18 cellular contexts compared by ENCODE assay signal in the genomic region with DNA sequence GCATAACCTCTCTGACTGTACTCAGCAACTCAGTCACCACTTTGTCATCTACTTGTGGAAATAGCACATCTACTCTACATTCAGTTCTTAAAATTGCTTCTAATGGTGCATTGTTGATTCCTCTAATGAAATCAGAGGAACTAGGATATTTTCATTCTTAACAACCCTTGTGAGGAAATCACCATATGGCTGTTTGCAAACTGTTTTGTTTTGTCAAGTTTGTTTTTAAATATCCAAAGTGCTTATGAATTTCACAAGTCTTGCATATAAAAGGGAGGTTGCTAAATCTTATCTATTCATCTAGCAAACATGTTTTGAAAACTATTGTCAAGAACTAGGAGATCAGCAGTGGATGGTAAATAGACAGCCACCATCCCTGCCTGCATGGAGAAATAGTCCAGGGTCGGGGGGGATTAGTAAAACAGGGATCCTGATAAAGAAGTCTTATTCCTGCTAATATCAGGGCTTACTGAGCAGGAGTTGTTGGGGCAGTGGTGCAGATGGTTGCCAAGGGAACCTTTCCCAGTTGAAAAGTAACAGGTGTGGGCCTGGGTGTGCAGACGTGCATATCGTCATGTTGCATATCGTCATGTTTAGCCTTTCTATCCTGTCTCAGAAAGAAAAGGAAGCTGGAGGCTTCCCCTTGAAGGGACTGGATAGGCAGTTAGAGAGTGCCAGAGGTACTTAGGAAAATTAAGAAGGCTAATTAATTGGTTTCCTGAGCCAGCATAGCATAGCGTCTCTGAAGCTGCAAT. TPM values are rescaled to one million over a fixed set of nuclear protein-coding genes. Genes with fewer than 3 reads are reported as not detected.
DNase-seq lines count a peak whose midpoint lies in the region; ATAC-seq and TF ChIP-seq lines count a peak whose summit lies in the region.
"Had no signal": no experiment of that assay in that cellular context is flagged by ENCODE, and none has a peak within 500 bp of the region (broad histone marks: within the 10 kb centered on the region; RNA-seq: fewer than 3 reads in every experiment).

No MANE protein-coding gene starts in this region.

- H3K4me2 ChIP-seq in MM.1S (ENCODE audit: low read depth, low read length): no peak overlapping the region

- no peak for TF ChIP-seq POLR2A in erythroblast (IDR thresholded peaks at IDR 0.05; ENCODE audit: low read length)

- no peaks in the 10 kb centered on the region for H3K9me3 Mint-ChIP-seq in T-cell
- H3K9me3 Mint-ChIP-seq: activated CD4-positive, alpha-beta memory T cell treated with anti-CD3 and anti-CD28 coated beads for 36 hours; effector memory CD8-positive, alpha-beta T cell had no signal

- CTCF ChIA-PET in T-cell (lab: Charles Lee): no interaction called here

- no peak overlapping the region for H3K27ac ChIP-seq in MM.1S (ENCODE audit: low read length)
- H3K27ac ChIP-seq: right lobe of liver had no signal

- no peaks in the 10 kb centered on the region for H3K9me2 ChIP-seq in MM.1S (replicated peaks; ENCODE audit: insufficient read depth, low read length)

- POLR2A ChIA-PET in T-cell (lab: Charles Lee): no interaction called here

- H3F3A ChIP-seq in MM.1S (ENCODE audit: insufficient read depth, low read length): no peaks in the 10 kb centered on the region

- no peak overlapping the region for H3K4me3 Mint-ChIP-seq in T-cell
- H3K4me3 Mint-ChIP-seq: activated CD4-positive, alpha-beta memory T cell treated with anti-CD3 and anti-CD28 coated beads for 36 hours; effector memory CD8-positive, alpha-beta T cell had no signal

- no peak overlapping the region for H2AFZ ChIP-seq in MM.1S (ENCODE audit: low read length)

- TF ChIP-seq CTCF in MM.1S (IDR thresholded peaks at IDR 0.05; ENCODE audit: low read length): no peak

- peaks cover 4% of the 10 kb centered on the region; the same call in 1 of the 2 replicates for H3K4me1 ChIP-seq in MM.1S (ENCODE audit: low read length)
- H3K4me1 ChIP-seq: right lobe of liver had no signal

- no peak for ATAC-seq in T-cell (replicated peaks in 1 of 4)
- ATAC-seq: effector memory CD8-positive, alpha-beta T cell; right lobe of liver had no signal

- DNase-seq in DMS 273 treated with DMSO at 0.1 percent for 48 hours (lab: John Stamatoyannopoulos, UW): peak; percentile 64
- peak; percentile 57 for DNase-seq in NCI-H1436 (lab: John Stamatoyannopoulos, UW)
- DNase-seq in NCI-H82 treated with DMSO at 0.1 percent for 48 hours (lab: John Stamatoyannopoulos, UW; ENCODE audit: unreplicated experiment): peak; percentile 97
- peak; percentile 21 for DNase-seq in kidney glomerular epithelial cell (lab: John Stamatoyannopoulos, UW)
- DNase-seq in NCI-H187 (lab: John Stamatoyannopoulos, UW): no peak
- DNase-seq in erythroblast (lab: John Stamatoyannopoulos, UW): no peak
- no peak for DNase-seq in MM.1S
- no peak for DNase-seq in T-cell
- DNase-seq: activated CD4-positive, alpha-beta memory T cell treated with anti-CD3 and anti-CD28 coated beads for 36 hours; activated T-cell treated with anti-CD3 and anti-CD28 coated beads, Interleukin-2, amount 50 U/mL, for 48 hours; cerebellar nuclear complex; effector memory CD8-positive, alpha-beta T cell; Karpas-422; mesenchymal stem cell; NCI-H2081 treated with DMSO at 0.1 percent for 48 hours; OCI-M1; right lobe of liver; stimulated activated CD4-positive, alpha-beta T cell treated with anti-CD3 and anti-CD28 coated beads, Interleukin-2, amount 100 ng/mL, for 24 hours had no signal

- H3K4me3 ChIP-seq in MM.1S (ENCODE audit: low read length): no peak overlapping the region
- H3K4me3 ChIP-seq: right lobe of liver had no signal

- no peaks in the 10 kb centered on the region for H4K20me1 ChIP-seq in MM.1S (ENCODE audit: insufficient read depth, low read length)

- H3K9me3 ChIP-seq in MM.1S (replicated peaks; ENCODE audit: insufficient read depth, low read length): no peaks in the 10 kb centered on the region
- H3K9me3 ChIP-seq: right lobe of liver had no signal

- no peaks in the 10 kb centered on the region for H3K4me1 Mint-ChIP-seq in T-cell

- H3K79me2 ChIP-seq in MM.1S (ENCODE audit: low read length): no peaks in the 10 kb centered on the region

- no peaks in the 10 kb centered on the region for H3K27me3 ChIP-seq in MM.1S (replicated peaks; ENCODE audit: insufficient read depth, low read length)
- H3K27me3 ChIP-seq: right lobe of liver had no signal

- no peak overlapping the region for H3K27ac Mint-ChIP-seq in T-cell
- H3K27ac Mint-ChIP-seq: activated CD4-positive, alpha-beta memory T cell treated with anti-CD3 and anti-CD28 coated beads for 36 hours; effector memory CD8-positive, alpha-beta T cell had no signal

- peaks cover 3% of the 10 kb centered on the region in 2 donors for H3K27me3 Mint-ChIP-seq in T-cell
- H3K27me3 Mint-ChIP-seq: activated CD4-positive, alpha-beta memory T cell treated with anti-CD3 and anti-CD28 coated beads for 36 hours; effector memory CD8-positive, alpha-beta T cell had no signal

- no peaks in the 10 kb centered on the region for H3K36me3 Mint-ChIP-seq in T-cell
- H3K36me3 Mint-ChIP-seq: activated CD4-positive, alpha-beta memory T cell treated with anti-CD3 and anti-CD28 coated beads for 36 hours had no signal

- H3K36me3 ChIP-seq in MM.1S (replicated peaks; ENCODE audit: insufficient read depth, low read length): no peaks in the 10 kb centered on the region
- H3K36me3 ChIP-seq: right lobe of liver had no signal

- H3K9ac ChIP-seq in MM.1S (ENCODE audit: low read length): no peak overlapping the region

RNA-seq across cellular contexts. Expression of a gene that starts 7.5 kb away (rescaled TPM):
- under 1 TPM in 2 of 5 donors, not detected in 3; 0.26 to 0.28 TPM for total RNA-seq in T-cell

Comparison
In these comparisons a context has a peak if more than half of its experiments do, and no peak if none do; other contexts are left out.
1. DNase-seq: peak in DMS 273 treated with DMSO at 0.1 percent for 48 hours (single experiment), NCI-H1436 (single experiment), NCI-H82 treated with DMSO at 0.1 percent for 48 hours (single experiment) and kidney glomerular epithelial cell (single experiment); none in NCI-H187 (0 of 2), erythroblast (0 of 2), MM.1S (single experiment) and T-cell (0 of 34).